In the genomic region with DNA sequence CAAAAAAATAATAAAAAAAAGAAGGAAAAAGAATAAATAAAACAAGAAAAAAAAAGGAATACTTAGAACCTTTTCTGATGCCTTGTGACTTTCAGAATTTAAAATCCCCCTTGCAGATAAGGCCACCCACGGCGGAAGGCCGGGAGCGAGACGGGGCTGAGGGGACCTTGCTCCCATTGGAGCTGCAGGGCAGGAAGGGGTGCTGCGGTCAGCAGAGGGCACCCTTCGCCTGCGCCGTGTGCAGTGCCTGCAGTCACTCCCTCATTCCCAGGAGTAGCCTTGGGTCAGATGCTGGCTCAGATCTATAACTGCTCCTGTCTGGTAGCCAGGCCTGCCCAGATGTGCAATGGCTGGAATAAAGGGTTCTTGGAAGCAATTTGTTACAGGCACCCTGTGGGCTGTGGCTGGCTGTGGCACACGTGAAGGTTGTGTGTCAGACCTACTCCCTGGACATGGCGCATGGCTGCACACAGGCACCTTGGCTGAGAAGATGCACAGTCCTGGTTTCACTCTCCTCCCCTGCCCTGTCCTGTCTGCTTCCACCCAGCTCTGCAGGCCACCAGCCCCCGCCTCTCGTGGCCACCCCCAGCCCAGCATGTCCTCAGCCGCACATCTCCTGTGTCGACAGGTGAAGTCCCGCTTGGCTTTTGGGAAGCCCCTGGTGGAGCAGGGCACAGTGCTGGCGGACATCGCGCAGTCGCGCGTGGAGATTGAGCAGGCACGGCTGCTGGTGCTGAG, we compare ENCODE assay signal across 9 cellular contexts. TPM values are rescaled to one million over a fixed set of nuclear protein-coding genes. Genes with fewer than 3 reads are reported as not detected.
DNase-seq lines count a peak whose midpoint lies in the region; ATAC-seq and TF ChIP-seq lines count a peak whose summit lies in the region.
"Had no signal": no experiment of that assay in that cellular context is flagged by ENCODE, and none has a peak within 500 bp of the region (broad histone marks: within the 10 kb centered on the region; RNA-seq: fewer than 3 reads in every experiment).

No MANE protein-coding gene starts in this region.

- ATAC-seq in lower lobe of right lung (peak; percentile 91 to 93), aorta (ENCODE audit: low FRiP score) (peak; percentile 86), GM19395 (IDR thresholded peaks at IDR 0.05; ENCODE audit: unreplicated experiment) (no peak)

- no peaks in the 10 kb centered on the region for H3K9me3 Mint-ChIP-seq in activated naive CD8-positive, alpha-beta T cell treated with anti-CD3 and anti-CD28 coated beads for 36 hours

- 54 to 57% methylated on average over 23 of the region's 23 CpGs for WGBS in aorta, 2 donors

- no peak overlapping the region for H3K4me3 ChIP-seq in lower lobe of right lung
- no peak overlapping the region for H3K4me3 ChIP-seq in aorta (ENCODE audit: low read length in 2 of 2)
- H3K4me3 ChIP-seq: BLaER1 treated with 17β-estradiol and CSF1 and Interleukin-3, amounts not matched to agents 10 nM and 100 nM had no signal

- H3K9me3 ChIP-seq in lower lobe of right lung (no peaks in the 10 kb centered on the region), aorta (ENCODE audit: control insufficient read depth, low read length) (no peaks in the 10 kb centered on the region)
- H3K9me3 ChIP-seq: BLaER1 treated with 17β-estradiol and CSF1 and Interleukin-3, amounts not matched to agents 10 nM and 100 nM had no signal

- intact Hi-C loops in lower lobe of right lung (cut with DNase I) (loop anchor here (5.0 kb wide), 1 partner anchor 54 kb away; no protein-coding TSS in a partner anchor), aorta (cut with DNase I) (loop anchor here (1.0 to 5.0 kb wide), 3 partner anchors 39 to 60 kb away; no protein-coding TSS in a partner anchor)

- H3K27me3 Mint-ChIP-seq in activated naive CD8-positive, alpha-beta T cell treated with anti-CD3 and anti-CD28 coated beads for 36 hours = no peaks in the 10 kb centered on the region

- peak; percentile 92 for TF ChIP-seq CTCF in lower lobe of right lung (IDR thresholded peaks at IDR 0.05)

- peaks cover 24% of the 10 kb centered on the region for H3K4me1 ChIP-seq in lower lobe of right lung
- peaks cover 0 to 2% of the 10 kb centered on the region in 2 donors for H3K4me1 ChIP-seq in aorta (ENCODE audit: control insufficient read depth in 1 of 2, insufficient read depth in 2 of 2, low read length in 2 of 2)

- no peak overlapping the region for H3K4me3 Mint-ChIP-seq in activated naive CD8-positive, alpha-beta T cell treated with anti-CD3 and anti-CD28 coated beads for 36 hours

- H3K27me3 ChIP-seq in lower lobe of right lung (ENCODE audit: low read depth) (no peaks in the 10 kb centered on the region), aorta (ENCODE audit: control insufficient read depth in 1 of 2, insufficient read depth in 2 of 2, low read length in 1 of 2) (no peaks in the 10 kb centered on the region)

- DNase-seq in NCI-H1417 (lab: John Stamatoyannopoulos, UW) (peak in 2 of 3 experiments; percentile 33 to 58), NCI-H1417 treated with DMSO at 0.1 percent for 48 hours (lab: John Stamatoyannopoulos, UW) (no peak), NCI-H226 (peak; percentile 27), lower lobe of right lung (peak; percentile 75), aorta (peak; percentile 74 to 89)
- no peak for DNase-seq in activated naive CD8-positive, alpha-beta T cell treated with anti-CD3 and anti-CD28 coated beads for 36 hours

- H3K36me3 ChIP-seq in lower lobe of right lung = peaks cover 48% of the 10 kb centered on the region
- H3K36me3 ChIP-seq in aorta (ENCODE audit: control insufficient read depth in 1 of 2, insufficient read depth in 2 of 2, low read length in 1 of 2) = peaks cover 0 to 2% of the 10 kb centered on the region in 2 donors

- H3K27ac Mint-ChIP-seq in activated naive CD8-positive, alpha-beta T cell treated with anti-CD3 and anti-CD28 coated beads for 36 hours = no peak overlapping the region

- peaks cover 11% of the 10 kb centered on the region for H3K4me1 Mint-ChIP-seq in activated naive CD8-positive, alpha-beta T cell treated with anti-CD3 and anti-CD28 coated beads for 36 hours

- H3K27ac ChIP-seq in cingulate gyrus (ENCODE audit: low read depth, low read length) = peak overlapping the region; percentile 16
- H3K27ac ChIP-seq in lower lobe of right lung = no peak overlapping the region
- H3K27ac ChIP-seq in aorta (ENCODE audit: low read depth in 1 of 2, low read length in 2 of 2) = no peak overlapping the region
- H3K27ac ChIP-seq: BLaER1 treated with 17β-estradiol and CSF1 and Interleukin-3, amounts not matched to agents 10 nM and 100 nM had no signal

- peaks cover 6% of the 10 kb centered on the region for H3K36me3 Mint-ChIP-seq in activated naive CD8-positive, alpha-beta T cell treated with anti-CD3 and anti-CD28 coated beads for 36 hours

RNA-seq across cellular contexts. Expression of gene ALDH2, which starts 13.4 kb away (rescaled TPM):
- total RNA-seq in lower lobe of right lung (499 TPM), aorta (100 to 1,000 TPM; 114 to 134 TPM)
- 100 to 1,000 TPM in 1 of 2 donors, 10 to 100 TPM in 1; 91.2 to 135 TPM for polyA plus RNA-seq in aorta
- total RNA-seq in activated naive CD8-positive, alpha-beta T cell treated with anti-CD3 and anti-CD28 coated beads for 36 hours = 1 to 10 TPM; 1.4 to 1.6 TPM

Comparison
In these comparisons a context has a peak if more than half of its experiments do, and no peak if none do; other contexts are left out.
1. DNase-seq: peak in NCI-H1417 (2 of 3), NCI-H226 (single experiment), lower lobe of right lung (single experiment) and aorta (2 of 2); none in NCI-H1417 treated with DMSO at 0.1 percent for 48 hours (single experiment) and activated naive CD8-positive, alpha-beta T cell treated with anti-CD3 and anti-CD28 coated beads for 36 hours (single experiment).
2. RNA of gene ALDH2, which starts 13.4 kb away (total RNA-seq): 499 TPM in lower lobe of right lung (single experiment) and 114 to 134 TPM in aorta; 1.4 to 1.6 TPM in activated naive CD8-positive, alpha-beta T cell treated with anti-CD3 and anti-CD28 coated beads for 36 hours; every median in the first group is over 10 times any median in the second.